Comparison of ENCODE assay signal across 8 cellular contexts in the genomic region with DNA sequence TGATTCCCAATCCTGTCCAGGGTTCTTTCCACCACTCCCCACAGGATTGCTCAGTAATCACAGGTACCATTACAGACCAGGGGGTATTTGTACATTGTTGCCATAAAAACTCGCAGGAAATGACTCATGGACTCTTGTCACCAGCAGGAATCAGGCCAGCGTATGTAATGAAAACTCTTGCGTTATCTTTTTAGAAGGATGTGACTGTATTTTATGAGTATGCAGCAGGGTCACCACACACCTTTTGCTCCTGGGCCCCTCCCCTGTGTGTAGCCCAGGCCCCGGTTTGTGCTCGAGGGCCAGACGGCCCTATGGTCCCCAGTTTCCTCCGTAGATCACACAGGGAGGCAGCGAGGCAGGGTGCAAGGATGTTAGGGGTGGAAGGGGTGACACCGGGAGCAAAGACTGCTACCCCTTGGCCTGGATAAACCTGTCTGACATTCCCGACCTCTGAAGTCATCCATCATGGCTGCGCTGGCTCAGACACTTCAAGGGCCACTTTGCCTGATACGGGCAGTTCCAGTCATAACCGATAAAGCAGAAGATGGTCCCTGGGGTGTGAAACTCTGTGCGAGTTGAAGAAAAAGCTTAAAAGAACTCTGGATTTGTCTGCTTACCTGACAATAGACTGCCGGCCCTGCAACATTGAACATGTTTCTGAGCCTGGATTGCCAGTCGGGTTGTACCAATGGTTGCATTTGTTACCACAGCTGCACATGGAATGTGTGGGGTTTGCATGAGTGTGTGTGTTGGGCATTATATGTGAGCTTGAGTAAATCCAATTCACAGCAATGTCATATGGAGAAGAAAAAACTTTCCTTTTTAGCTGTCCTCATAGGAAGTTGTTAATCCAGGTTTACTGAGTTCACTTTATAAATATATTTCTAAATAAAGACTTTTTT. TPM values are rescaled to one million over a fixed set of nuclear protein-coding genes. Genes with fewer than 3 reads are reported as not detected.
DNase-seq lines count a peak whose midpoint lies in the region; ATAC-seq and TF ChIP-seq lines count a peak whose summit lies in the region.

No MANE protein-coding gene starts in this region.

- no peak overlapping the region for H2AFZ ChIP-seq in mammary epithelial cell (ENCODE audit: low read depth, low read length)

- H3K4me3 ChIP-seq in mammary epithelial cell (replicated peaks in 1 of 3; ENCODE audit: insufficient read depth in 1 of 3, low read depth in 2 of 3, low read length in 3 of 3): no peak overlapping the region
- H3K4me3 ChIP-seq in mucosa of descending colon: no peak overlapping the region
- H3K4me3 ChIP-seq in HAP-1: no peak overlapping the region

- H3K36me3 ChIP-seq in mammary epithelial cell (ENCODE audit: insufficient read depth, low read length): peaks cover 23% of the 10 kb centered on the region
- H3K36me3 ChIP-seq in mucosa of descending colon (ENCODE audit: low read depth): no peaks in the 10 kb centered on the region
- H3K36me3 ChIP-seq in HAP-1 (replicated peaks): no peaks in the 10 kb centered on the region

- DNase-seq in EH (ENCODE audit: low read depth) (peak; percentile 93), NCI-H2081 treated with DMSO at 0.1 percent for 48 hours (lab: John Stamatoyannopoulos, UW) (peak; percentile 25), mammary epithelial cell (peak; percentile 98), mucosa of descending colon (peak; percentile 71 to 84 (median 77)), NCI-H128 (lab: John Stamatoyannopoulos, UW; ENCODE audit: unreplicated experiment) (no peak), HAP-1 (ENCODE audit: low spot score in 2 of 2) (no peak), germinal center (ENCODE audit: low spot score) (no peak), GM13976 (ENCODE audit: low spot score) (no peak)

- dilution Hi-C loops in mammary epithelial cell (cut with HindIII; ENCODE audit: low sequenced_read_pairs): no loop called here

- TSS peak; percentile 55 for BruUV-seq in mammary epithelial cell (replicated peaks; lab: Mats Ljungman, UMichigan)

- H3K27ac ChIP-seq in mammary epithelial cell (ENCODE audit: insufficient read depth, low read depth, low read length): peak overlapping the region; percentile 95

- intact Hi-C loops in mammary epithelial cell (cut with micrococcal nuclease): loop anchor here (1.0 to 5.0 kb wide), 5 partner anchors 9 to 77 kb away; no protein-coding TSS in a partner anchor
- intact Hi-C loops in mucosa of descending colon (cut with DNase I, micrococcal nuclease): no loop called here

- in situ Hi-C loops in mammary epithelial cell (cut with MboI; ENCODE audit: low sequenced_read_pairs in 2 of 2): no loop called here
- in situ Hi-C loops in HAP-1 (cut with MboI; ENCODE audit: low sequenced_read_pairs): no loop called here
- in situ Hi-C loops in GM13976 (cut with MboI; ENCODE audit: low sequenced_read_pairs, unreplicated experiment): no loop called here

- WGBS in mammary epithelial cell (ENCODE audit: low coverage, missing lambda C conversion rate): 29% methylated on average over 16 of the region's 16 CpGs

- H3K9me3 ChIP-seq in mammary epithelial cell (replicated peaks; ENCODE audit: insufficient read depth, low read length) (no peaks in the 10 kb centered on the region), mucosa of descending colon (no peaks in the 10 kb centered on the region), HAP-1 (no peaks in the 10 kb centered on the region)

- peak overlapping the region; percentile 64 for H3K9ac ChIP-seq in mammary epithelial cell (ENCODE audit: insufficient read depth, low read length)

- H3K4me2 ChIP-seq in mammary epithelial cell (ENCODE audit: insufficient read depth, low read depth, low read length): peak overlapping the region; percentile 32

- H3K27me3 ChIP-seq in mammary epithelial cell (ENCODE audit: insufficient read depth, low read length) (no peaks in the 10 kb centered on the region), HAP-1 (ENCODE audit: low read depth) (no peaks in the 10 kb centered on the region)

- H3K79me2 ChIP-seq in mammary epithelial cell (ENCODE audit: insufficient read depth, low read length): peaks cover 69% of the 10 kb centered on the region

- no peak for TF ChIP-seq CTCF in mammary epithelial cell (conservative IDR thresholded peaks at IDR 0.05 in 1 of 2, IDR thresholded peaks at IDR 0.05 in 1 of 2; ENCODE audit: extremely low read depth in 1 of 2, insufficient read depth in 1 of 2, low read depth in 1 of 2, low read length in 2 of 2)
- peak; percentile 1 for TF ChIP-seq CTCF in mucosa of descending colon (IDR thresholded peaks at IDR 0.05)
- TF ChIP-seq CTCF in GM13976 (IDR thresholded peaks at IDR 0.05; ENCODE audit: borderline replicate concordance, control extremely low read depth, extremely low read depth, insufficient read depth, missing control alignments): no peak

- no peaks in the 10 kb centered on the region for H4K20me1 ChIP-seq in mammary epithelial cell (ENCODE audit: insufficient read depth, low read length)

- H3K4me1 ChIP-seq in mammary epithelial cell (ENCODE audit: insufficient read depth, low read length): peaks cover 68% of the 10 kb centered on the region
- peaks cover 63% of the 10 kb centered on the region for H3K4me1 ChIP-seq in mucosa of descending colon (ENCODE audit: low read depth)
- H3K4me1 ChIP-seq in HAP-1: peaks cover 11% of the 10 kb centered on the region

- CTCF ChIA-PET in mammary epithelial cell (lab: Charles Lee; ENCODE audit: low non-redundant PET): no interaction called here

- peak; percentile 75 for ATAC-seq in mucosa of descending colon

RNA-seq across cellular contexts. Expression of a gene that starts 57.0 kb away (rescaled TPM):
- total RNA-seq in mammary epithelial cell: 100 to 1,000 TPM; 163 to 339 TPM
- 71.2 TPM for polyA plus RNA-seq in mammary epithelial cell
- 276 TPM for polyA minus RNA-seq in mammary epithelial cell
- 100 to 1,000 TPM; 263 to 384 (median 312) TPM for total RNA-seq in mucosa of descending colon

Comparison
In these comparisons a context has a peak if more than half of its experiments do, and no peak if none do; other contexts are left out.
1. DNase-seq: peak in EH (single experiment), NCI-H2081 treated with DMSO at 0.1 percent for 48 hours (single experiment), mammary epithelial cell (single experiment) and mucosa of descending colon (3 of 3); none in NCI-H128 (single experiment), HAP-1 (0 of 2), germinal center (single experiment) and GM13976 (single experiment).